In genomic region chr11:121557348-121557747, GRCh38 we compare ENCODE assay signal across 9 cellular contexts.
DNase-seq lines count a peak whose midpoint lies in the region; ATAC-seq and TF ChIP-seq lines count a peak whose summit lies in the region.
"Had no signal": no experiment of that assay in that cellular context is flagged by ENCODE, and none has a peak within 500 bp of the region (broad histone marks: within the 10 kb centered on the region; RNA-seq: fewer than 3 reads in every experiment).

No MANE protein-coding gene starts in this region.

- no peak overlapping the region for H3K27ac ChIP-seq in dorsolateral prefrontal cortex
- no peak overlapping the region for H3K27ac ChIP-seq in thyroid gland
- H3K27ac ChIP-seq in A673 (ENCODE audit: low read depth, low read length, poor library complexity, severe bottlenecking) = no peak overlapping the region

- peaks cover 62% of the 10 kb centered on the region for H3K36me3 Mint-ChIP-seq in activated naive CD8-positive, alpha-beta T cell treated with anti-CD3 and anti-CD28 coated beads, Interleukin-2, amount 10 ng/mL, durations not matched to agents 7 days and 5 days

- TF ChIP-seq CTCF in GM12865 (IDR thresholded peaks at IDR 0.05; ENCODE audit: insufficient read depth, low read depth, low read length, missing control alignments) = no peak
- no peak for TF ChIP-seq CTCF in dorsolateral prefrontal cortex (IDR thresholded peaks at IDR 0.05 in 54 of 56, conservative IDR thresholded peaks at IDR 0.05 in 2 of 56; ENCODE audit: low read depth in 1 of 56, partially characterized antibody in 56 of 56)
- no peak for TF ChIP-seq CTCF in thyroid gland (IDR thresholded peaks at IDR 0.05)
- no peak for TF ChIP-seq CTCF in A673 (conservative IDR thresholded peaks at IDR 0.05; ENCODE audit: low read depth, low read length)

- peak overlapping the region; percentile 25 for H3K4me3 Mint-ChIP-seq in activated naive CD8-positive, alpha-beta T cell treated with anti-CD3 and anti-CD28 coated beads, Interleukin-2, amount 10 ng/mL, durations not matched to agents 7 days and 5 days

- DNase-seq in GM12865 (ENCODE audit: low read depth) (peak; percentile 89), dorsolateral prefrontal cortex (no peak), HT-29 (ENCODE audit: low spot score) (no peak), thyroid gland (no peak), A673 (ENCODE audit: low spot score) (no peak)
- no peak for DNase-seq in activated naive CD8-positive, alpha-beta T cell treated with anti-CD3 and anti-CD28 coated beads, Interleukin-2, amount 10 ng/mL, durations not matched to agents 7 days and 5 days
- DNase-seq: NCI-H146 had no signal

- POLR2A ChIA-PET in activated naive CD8-positive, alpha-beta T cell treated with anti-CD3 and anti-CD28 coated beads, Interleukin-2, amount 10 ng/mL, durations not matched to agents 7 days and 5 days (lab: Charles Lee) = no interaction called here
- POLR2A ChIA-PET in A673 (lab: Charles Lee; ENCODE audit: low non-redundant PET) = no interaction called here

- BruUV-seq in A673 (replicated peaks; lab: Mats Ljungman, UMichigan) = no TSS peak

- ATAC-seq in GM19467 (IDR thresholded peaks at IDR 0.05; ENCODE audit: unreplicated experiment) = peak; percentile 82
- ATAC-seq in HG03175 (IDR thresholded peaks at IDR 0.05; ENCODE audit: unreplicated experiment) = peak; percentile 89
- peak; percentile 51 for ATAC-seq in activated naive CD8-positive, alpha-beta T cell treated with anti-CD3 and anti-CD28 coated beads, Interleukin-2, amount 10 ng/mL, durations not matched to agents 7 days and 5 days (ENCODE audit: low read depth)

- H3K36me3 ChIP-seq in thyroid gland (no peaks in the 10 kb centered on the region), A673 (ENCODE audit: insufficient read depth, low read length, poor library complexity, severe bottlenecking) (no peaks in the 10 kb centered on the region)

- CTCF ChIA-PET in A673 (lab: Charles Lee) = no interaction called here

- intact Hi-C loops in dorsolateral prefrontal cortex (cut with DNase I) (no loop called here), thyroid gland (cut with DNase I) (no loop called here), A673 (cut with micrococcal nuclease; ENCODE audit: unreplicated experiment) (no loop called here)

- H3K9me3 Mint-ChIP-seq in activated naive CD8-positive, alpha-beta T cell treated with anti-CD3 and anti-CD28 coated beads, Interleukin-2, amount 10 ng/mL, durations not matched to agents 7 days and 5 days = no peaks in the 10 kb centered on the region

- no peak overlapping the region for H3K4me3 ChIP-seq in GM12865 (ENCODE audit: low read depth, low read length)
- no peak overlapping the region for H3K4me3 ChIP-seq in dorsolateral prefrontal cortex
- H3K4me3 ChIP-seq in thyroid gland (replicated peaks in 1 of 3) = no peak overlapping the region
- no peak overlapping the region for H3K4me3 ChIP-seq in A673 (ENCODE audit: low read depth, low read length, poor library complexity, severe bottlenecking)

- no peak for TF ChIP-seq POLR2A in thyroid gland (IDR thresholded peaks at IDR 0.05)

- H3K9me3 ChIP-seq in thyroid gland = no peaks in the 10 kb centered on the region
- H3K9me3 ChIP-seq in A673 (ENCODE audit: low read depth, low read length, poor library complexity, severe bottlenecking) = no peaks in the 10 kb centered on the region

- H3K4me1 ChIP-seq in thyroid gland (no peaks in the 10 kb centered on the region), A673 (ENCODE audit: insufficient read depth, low read length, poor library complexity, severe bottlenecking) (no peaks in the 10 kb centered on the region)

- WGBS in thyroid gland, 2 donors = 89 to 95% methylated on average over 8 of the region's 8 CpGs

- H3K4me1 Mint-ChIP-seq in activated naive CD8-positive, alpha-beta T cell treated with anti-CD3 and anti-CD28 coated beads, Interleukin-2, amount 10 ng/mL, durations not matched to agents 7 days and 5 days = peaks cover 19% of the 10 kb centered on the region

- no peak overlapping the region for H3K27ac Mint-ChIP-seq in activated naive CD8-positive, alpha-beta T cell treated with anti-CD3 and anti-CD28 coated beads, Interleukin-2, amount 10 ng/mL, durations not matched to agents 7 days and 5 days

- H3K27me3 ChIP-seq in dorsolateral prefrontal cortex = no peaks in the 10 kb centered on the region
- H3K27me3 ChIP-seq in thyroid gland = no peaks in the 10 kb centered on the region
- peaks cover 24% of the 10 kb centered on the region for H3K27me3 ChIP-seq in A673 (replicated peaks; ENCODE audit: insufficient read depth, low read depth, low read length, poor library complexity)

- H3K27me3 Mint-ChIP-seq in activated naive CD8-positive, alpha-beta T cell treated with anti-CD3 and anti-CD28 coated beads, Interleukin-2, amount 10 ng/mL, durations not matched to agents 7 days and 5 days = no peaks in the 10 kb centered on the region
